In the genomic region with DNA sequence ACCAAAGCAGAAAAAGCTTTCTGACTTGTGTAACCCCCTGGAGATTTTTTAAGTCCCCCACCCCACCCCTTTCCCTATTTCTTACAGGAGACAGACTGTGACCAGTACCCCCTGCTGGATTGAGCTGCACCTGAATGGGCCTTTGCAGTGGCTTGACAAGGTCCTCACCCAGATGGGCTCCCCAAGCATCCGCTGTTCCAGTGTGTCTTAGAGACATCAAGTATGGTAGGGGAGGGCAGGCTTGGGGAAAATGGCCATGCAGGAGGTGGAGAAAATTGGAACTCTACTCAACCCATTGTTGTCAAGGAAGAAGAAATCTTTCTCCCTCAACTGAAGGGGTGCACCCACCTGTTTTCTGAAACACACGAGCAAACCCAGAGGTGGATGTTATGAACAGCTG, we compare ENCODE assay signal across 17 cellular contexts.
A peak's percentile ranks its signal among the peaks of the same experiment; 100 is the strongest.
DNase-seq lines count a peak whose midpoint lies in the region; ATAC-seq, FAIRE-seq and TF ChIP-seq lines count a peak whose summit lies in the region.
"Had no signal": no experiment of that assay in that cellular context is flagged by ENCODE, and none has a peak within 500 bp of the region (broad histone marks: within the 10 kb centered on the region; RNA-seq: fewer than 3 reads in every experiment).

No MANE protein-coding gene starts in this region.

- peak overlapping the region; percentile 66 to 98 (median 92) for H3K27ac ChIP-seq in heart left ventricle
- peak overlapping the region; percentile 32 to 88 (median 81) for H3K27ac ChIP-seq in gastroesophageal sphincter
- peak overlapping the region; percentile 90 for H3K27ac ChIP-seq in skeletal muscle tissue (ENCODE audit: low read depth, low read length)
- H3K27ac ChIP-seq: neutrophil had no signal

- no peaks in the 10 kb centered on the region for H3K9me3 ChIP-seq in heart left ventricle
- H3K9me3 ChIP-seq in gastroesophageal sphincter, result no peaks in the 10 kb centered on the region
- no peaks in the 10 kb centered on the region for H3K9me3 ChIP-seq in skeletal muscle tissue (ENCODE audit: control insufficient read depth in 3 of 3, low read length in 3 of 3)
- H3K9me3 ChIP-seq: A549, MG63, mucosa of descending colon, neutrophil had no signal

- peak; percentile 81 for FAIRE-seq in urothelium cell line (lab: Jason Lieb, UNC)

- 93 to 100% (median 97%) methylated on average over 2 of the region's 2 CpGs for WGBS in heart left ventricle, 4 donors
- 80 to 100% methylated on average over 1 to 2 of the region's 2 CpGs for WGBS in gastroesophageal sphincter (ENCODE audit: low coverage in 1 of 2), 2 donors

- DNase-seq in heart left ventricle (no peak), Right ventricle myocardium superior (no peak), urothelium cell line (ENCODE audit: low spot score) (no peak), NCI-H345 (lab: John Stamatoyannopoulos, UW) (no peak), COR-L47 (lab: John Stamatoyannopoulos, UW) (no peak)
- DNase-seq: activated CD4-positive, alpha-beta T cell treated with anti-CD3 and anti-CD28 coated beads for 4 hours; endodermal cell; MG63; NCI-H1694; NCI-H446 had no signal

- intact Hi-C loops in heart left ventricle (cut with DNase I) (loop anchor here in 2 of 10 donors (5.0 kb wide), 1 partner anchor 123 kb away; a partner anchor contains a TSS), Right ventricle myocardium superior (cut with DNase I) (no loop called here)

- TF ChIP-seq EP300 in gastroesophageal sphincter (IDR thresholded peaks at IDR 0.05), result no peak

- peaks cover 14 to 76% (median 67%) of the 10 kb centered on the region in 12 donors for H3K4me1 ChIP-seq in heart left ventricle
- peaks cover 13 to 88% (median 61%) of the 10 kb centered on the region in 3 donors for H3K4me1 ChIP-seq in gastroesophageal sphincter
- H3K4me1 ChIP-seq in skeletal muscle tissue (ENCODE audit: control insufficient read depth in 3 of 3, insufficient read depth in 3 of 3, low read length in 3 of 3), result peaks cover 95 to 98% (median 96%) of the 10 kb centered on the region in 3 donors

- H3K36me3 ChIP-seq in heart left ventricle (peaks cover 0 to 83% (median 42%) of the 10 kb centered on the region in 9 donors), gastroesophageal sphincter (peaks cover 0 to 55% of the 10 kb centered on the region in 2 donors), skeletal muscle tissue (ENCODE audit: control insufficient read depth in 3 of 3, insufficient read depth in 3 of 3, low read length in 3 of 3) (peaks cover 16 to 37% (median 36%) of the 10 kb centered on the region in 3 donors)

- H3K9ac ChIP-seq in skeletal muscle tissue (ENCODE audit: low read depth in 1 of 3, low read length in 3 of 3), result peak overlapping the region; percentile 17 to 68 (median 48)

- H3K27me3 ChIP-seq in heart left ventricle (no peaks in the 10 kb centered on the region), gastroesophageal sphincter (no peaks in the 10 kb centered on the region), skeletal muscle tissue (ENCODE audit: control insufficient read depth in 3 of 3, insufficient read depth in 3 of 3, low read length in 3 of 3) (no peaks in the 10 kb centered on the region)
- H3K27me3 ChIP-seq: MG63, neutrophil had no signal

- ATAC-seq in heart left ventricle, result no peak
- no peak for ATAC-seq in Right ventricle myocardium superior (ENCODE audit: poor library complexity)
- ATAC-seq in gastroesophageal sphincter, result no peak
- no peak for ATAC-seq in GM18498 (IDR thresholded peaks at IDR 0.05; ENCODE audit: unreplicated experiment)
- ATAC-seq: GM23338 had no signal

- TF ChIP-seq CTCF in heart left ventricle (IDR thresholded peaks at IDR 0.05) (no peak), gastroesophageal sphincter (IDR thresholded peaks at IDR 0.05) (no peak)

- TF ChIP-seq POLR2A in heart left ventricle (IDR thresholded peaks at IDR 0.05) (no peak), gastroesophageal sphincter (IDR thresholded peaks at IDR 0.05) (no peak)

- H3K4me3 ChIP-seq in heart left ventricle (no peak overlapping the region), gastroesophageal sphincter (no peak overlapping the region), skeletal muscle tissue (ENCODE audit: low read length in 3 of 3) (no peak overlapping the region)
- H3K4me3 ChIP-seq: A549, GM23338, MG63, mucosa of descending colon had no signal
